Comparison of ENCODE assay signal across 1 cellular context in the genomic region with DNA sequence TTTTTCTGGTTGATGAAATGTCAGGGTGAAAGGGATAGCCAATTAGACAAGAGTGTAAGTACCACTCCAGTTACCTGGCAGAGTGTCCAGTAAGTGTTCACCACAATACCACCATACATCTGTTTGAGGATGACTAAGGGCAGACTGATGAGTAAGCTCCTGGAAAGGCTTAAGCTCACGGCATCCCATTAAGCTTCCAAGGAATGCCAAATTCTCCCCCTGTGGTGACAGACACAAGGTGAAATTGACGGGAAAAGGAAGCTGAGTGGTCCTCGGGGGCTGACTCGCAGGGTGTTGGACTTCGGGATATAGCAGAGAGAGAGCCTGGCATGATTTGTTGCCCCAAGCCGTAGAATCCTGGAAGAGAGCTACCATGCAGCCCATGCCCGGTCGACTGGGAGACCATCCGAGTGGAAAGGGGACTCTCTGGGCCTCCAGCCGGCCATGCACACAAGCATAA.
A peak's percentile ranks its signal among the peaks of the same experiment; 100 is the strongest.
TF ChIP-seq lines count a peak whose summit lies in the region.

No MANE protein-coding gene starts in this region.

TF ChIP-seq in A549, 52 proteins besides CTCF, POLR2A, EP300 and RAD21 (continued from another document):
- TF ChIP-seq, protein P1, sequence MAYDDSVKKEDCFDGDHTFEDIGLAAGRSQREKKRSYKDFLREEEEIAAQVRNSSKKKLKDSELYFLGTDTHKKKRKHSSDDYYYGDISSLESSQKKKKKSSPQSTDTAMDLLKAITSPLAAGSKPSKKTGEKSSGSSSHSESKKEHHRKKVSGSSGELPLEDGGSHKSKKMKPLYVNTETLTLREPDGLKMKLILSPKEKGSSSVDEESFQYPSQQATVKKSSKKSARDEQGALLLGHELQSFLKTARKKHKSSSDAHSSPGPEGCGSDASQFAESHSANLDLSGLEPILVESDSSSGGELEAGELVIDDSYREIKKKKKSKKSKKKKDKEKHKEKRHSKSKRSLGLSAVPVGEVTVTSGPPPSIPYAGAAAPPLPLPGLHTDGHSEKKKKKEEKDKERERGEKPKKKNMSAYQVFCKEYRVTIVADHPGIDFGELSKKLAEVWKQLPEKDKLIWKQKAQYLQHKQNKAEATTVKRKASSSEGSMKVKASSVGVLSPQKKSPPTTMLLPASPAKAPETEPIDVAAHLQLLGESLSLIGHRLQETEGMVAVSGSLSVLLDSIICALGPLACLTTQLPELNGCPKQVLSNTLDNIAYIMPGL (CRISPR knock-in tag; IDR thresholded peaks at IDR 0.05; ENCODE audit: borderline replicate concordance), result no peak
- no peak for TF ChIP-seq ZSCAN20 (CRISPR knock-in tag; IDR thresholded peaks at IDR 0.05)
- no peak for TF ChIP-seq FOXS1 (CRISPR knock-in tag; IDR thresholded peaks at IDR 0.05)
- TF ChIP-seq FOSB (CRISPR knock-in tag; IDR thresholded peaks at IDR 0.05), result no peak
- TF ChIP-seq NR3C1 (IDR thresholded peaks at IDR 0.05), result no peak
- TF ChIP-seq PBX3 (IDR thresholded peaks at IDR 0.05), result no peak
- peak; percentile 43; the same call in 1 of the 2 replicates for TF ChIP-seq FOSL2 (IDR thresholded peaks at IDR 0.05)
- TF ChIP-seq FOSL2 (CRISPR knock-in tag; IDR thresholded peaks at IDR 0.05), result peak; percentile 78
- no peak for TF ChIP-seq KDM5A (IDR thresholded peaks at IDR 0.05)
- no peak for TF ChIP-seq HOXA7 (CRISPR knock-in tag; IDR thresholded peaks at IDR 0.05)
- TF ChIP-seq POLR2AphosphoS2 (conservative IDR thresholded peaks at IDR 0.05; ENCODE audit: low read length), result no peak
